Comparison of ENCODE assay signal across 9 cellular contexts in the genomic region with DNA sequence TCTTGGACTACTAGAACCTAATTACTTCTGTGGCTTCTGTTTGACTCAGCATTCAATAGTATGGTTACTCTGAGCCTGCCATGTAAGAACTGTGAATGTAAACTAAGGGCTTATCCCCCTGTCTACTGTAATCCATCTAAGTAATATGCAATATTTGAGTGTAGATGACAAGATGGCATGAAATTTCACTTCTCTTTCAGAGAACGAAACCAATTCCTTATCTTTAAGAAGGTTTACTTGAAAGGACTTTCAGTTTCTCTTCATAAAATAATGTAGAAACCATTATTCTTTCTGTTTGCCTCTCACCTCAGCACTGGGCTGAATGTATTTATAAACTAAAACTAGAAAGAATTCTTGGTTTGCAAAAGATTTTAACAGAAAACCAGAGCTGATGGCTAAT.
A peak's percentile ranks its signal among the peaks of the same experiment; 100 is the strongest.
DNase-seq lines count a peak whose midpoint lies in the region; ATAC-seq and TF ChIP-seq lines count a peak whose summit lies in the region.
"Had no signal": no experiment of that assay in that cellular context is flagged by ENCODE, and none has a peak within 500 bp of the region (broad histone marks: within the 10 kb centered on the region; RNA-seq: fewer than 3 reads in every experiment).

No MANE protein-coding gene starts in this region.

- no peak overlapping the region for H3K27ac Mint-ChIP-seq in WTC11

- peaks cover 10% of the 10 kb centered on the region for H3K9me1 ChIP-seq in IMR-90 (ENCODE audit: insufficient read depth, low read length)

- BruUV-seq in IMR-90 (replicated peaks; lab: Mats Ljungman, UMichigan): no TSS peak

- CTCF ChIA-PET in IMR-90 (lab: Yijun Ruan, JAX) (no interaction called here), WTC11 (lab: Charles Lee) (interaction anchor here (0.6 kb wide), 1 partner anchor 11 kb away, joined by 3 read pairs; no protein-coding TSS in a partner anchor)

- no peaks in the 10 kb centered on the region for H3K36me3 Mint-ChIP-seq in WTC11

- no peak overlapping the region for H2AFZ ChIP-seq in IMR-90 (replicated peaks; ENCODE audit: low read length, poor library complexity)
- no peak overlapping the region for H2AFZ ChIP-seq in fibroblast of lung (ENCODE audit: low read length)

- H3K4me2 ChIP-seq in IMR-90 (ENCODE audit: low read depth, low read length): peak overlapping the region; percentile 76
- peak overlapping the region; percentile 33 for H3K4me2 ChIP-seq in fibroblast of lung (ENCODE audit: extremely low read depth, insufficient read depth, low read length)

- H3K56ac ChIP-seq in IMR-90 (ENCODE audit: extremely low read depth, insufficient read depth, low read length): no peak overlapping the region

- in situ Hi-C loops in GM13977 (cut with MboI; ENCODE audit: low pct_unique_long_range_greater_than_20kb, low sequenced_read_pairs, unreplicated experiment) (no loop called here), IMR-90 (cut with MboI; ENCODE audit: low sequenced_read_pairs) (no loop called here)

- no peak for TF ChIP-seq RAD21 in IMR-90 (IDR thresholded peaks at IDR 0.05; ENCODE audit: low read length)

- H3K27me3 Mint-ChIP-seq in WTC11 (ENCODE audit: low read depth): no peaks in the 10 kb centered on the region

- no peak overlapping the region for H3K4me3 Mint-ChIP-seq in WTC11

- H3K14ac ChIP-seq in IMR-90 (replicated peaks; ENCODE audit: low read depth, low read length): no peak overlapping the region

- H3K18ac ChIP-seq in IMR-90 (ENCODE audit: low read depth, low read length): no peak overlapping the region

- DNase-seq in GM13977 (ENCODE audit: low spot score): peak; percentile 46
- DNase-seq in IMR-90: peak; percentile 64
- DNase-seq in fibroblast of lung (ENCODE audit: low read depth in 2 of 2): peak; percentile 7 to 69
- DNase-seq in WTC11 (ENCODE audit: low spot score): no peak
- DNase-seq in nucleus accumbens (lab: John Stamatoyannopoulos, UW): no peak
- no peak for DNase-seq in NK-92 treated with Interleukin-12 subunit alpha and Interleukin-12 subunit beta, amount 100 ng/mL, for 24 hours (lab: John Stamatoyannopoulos, UW)
- DNase-seq in NCI-H1694 (lab: John Stamatoyannopoulos, UW): no peak
- DNase-seq: lower lobe of right lung had no signal

- H2BK5ac ChIP-seq in IMR-90 (ENCODE audit: low read depth, low read length, poor library complexity, severe bottlenecking): peak overlapping the region; percentile 44

- H3K79me2 ChIP-seq in fibroblast of lung (ENCODE audit: control insufficient read depth, insufficient read depth, low read length): no peaks in the 10 kb centered on the region

- H2AK5ac ChIP-seq in IMR-90 (ENCODE audit: low read depth, low read length): no peak overlapping the region

- TF ChIP-seq CTCF in GM13977 (IDR thresholded peaks at IDR 0.05; ENCODE audit: extremely low read depth, insufficient read depth, missing control alignments): no peak
- no peak for TF ChIP-seq CTCF in IMR-90 (conservative IDR thresholded peaks at IDR 0.05; ENCODE audit: low read depth, low read length)
- TF ChIP-seq CTCF in fibroblast of lung (conservative IDR thresholded peaks at IDR 0.05 in 1 of 2, IDR thresholded peaks at IDR 0.05 in 1 of 2; ENCODE audit: low read depth in 1 of 2, low read length in 2 of 2): no peak
- TF ChIP-seq CTCF in WTC11 (IDR thresholded peaks at IDR 0.05): no peak

- H2BK20ac ChIP-seq in IMR-90 (ENCODE audit: low read depth, low read length): no peak overlapping the region

- intact Hi-C loops in IMR-90 (cut with micrococcal nuclease): no loop called here

- H3K23ac ChIP-seq in IMR-90 (ENCODE audit: low read depth, low read length): no peak overlapping the region

- no CpG with 5 or more reads among the region's 1 CpG for WGBS in IMR-90 (ENCODE audit: extremely low coverage in 2 of 2, insufficient read length in 1 of 2), 2 experiments

- no peak overlapping the region for H3K4ac ChIP-seq in IMR-90 (ENCODE audit: low read depth, low read length)

- peak; percentile 86 for ATAC-seq in GM21576 (IDR thresholded peaks at IDR 0.05; ENCODE audit: unreplicated experiment)
- ATAC-seq in IMR-90 (ENCODE audit: low read depth): peak; percentile 76
- ATAC-seq in WTC11: no peak

- no peak overlapping the region for H2AK9ac ChIP-seq in IMR-90 (replicated peaks; ENCODE audit: low read depth, low read length, poor library complexity)

- H3K9me3 Mint-ChIP-seq in WTC11: peaks cover 4% of the 10 kb centered on the region; the same call in 1 of the 2 replicates

- H3K27me3 ChIP-seq in IMR-90 (ENCODE audit: control insufficient read depth, insufficient read depth, low read length) (no peaks in the 10 kb centered on the region), fibroblast of lung (ENCODE audit: control insufficient read depth, insufficient read depth, low read length) (no peaks in the 10 kb centered on the region)

- peaks cover 3% of the 10 kb centered on the region for H3K4me1 Mint-ChIP-seq in WTC11

- H2BK15ac ChIP-seq in IMR-90 (ENCODE audit: low read depth, low read length): no peak overlapping the region

- H3K4me1 ChIP-seq in IMR-90 (ENCODE audit: control insufficient read depth, insufficient read depth, low read length) (peaks cover 4% of the 10 kb centered on the region), fibroblast of lung (ENCODE audit: control insufficient read depth, extremely low read depth, insufficient read depth, low read length) (peaks cover 7% of the 10 kb centered on the region)

- dilution Hi-C loops in IMR-90 (cut with HindIII; ENCODE audit: low sequenced_read_pairs, unreplicated experiment): no loop called here

- H4K20me1 ChIP-seq in IMR-90 (ENCODE audit: insufficient read depth, low read length) (no peaks in the 10 kb centered on the region), fibroblast of lung (ENCODE audit: control insufficient read depth, extremely low read depth, insufficient read depth, low read length) (no peaks in the 10 kb centered on the region)

- TF ChIP-seq POLR2A in IMR-90 (IDR thresholded peaks at IDR 0.05; ENCODE audit: low read depth, low read length): no peak

- no peak overlapping the region for H4K5ac ChIP-seq in IMR-90 (ENCODE audit: low read depth, low read length)

- H3K79me1 ChIP-seq in IMR-90 (ENCODE audit: low read depth in 1 of 2, low read length in 2 of 2): no peaks in the 10 kb centered on the region

- POLR2A ChIA-PET in IMR-90 (lab: Charles Lee; ENCODE audit: unreplicated experiment): no interaction called here
- POLR2A ChIA-PET in WTC11 (lab: Charles Lee): no interaction called here

- H4K91ac ChIP-seq in IMR-90 (ENCODE audit: insufficient read depth, low read depth, low read length): no peak overlapping the region

- H3K27ac ChIP-seq in IMR-90 (ENCODE audit: insufficient read depth, low read length) (no peak overlapping the region), fibroblast of lung (ENCODE audit: insufficient read depth, low read length) (no peak overlapping the region)
- H3K27ac ChIP-seq: lower lobe of right lung had no signal

- H3K4me3 ChIP-seq in IMR-90 (ENCODE audit: insufficient read depth, low read depth, low read length) (peak overlapping the region; percentile 27), fibroblast of lung (replicated peaks in 1 of 4; ENCODE audit: control extremely low read depth in 1 of 4, insufficient read depth in 1 of 4, low read depth in 3 of 4, low read length in 4 of 4) (peak overlapping the region in 1 of 4 experiments; percentile 33)
- H3K4me3 ChIP-seq: lower lobe of right lung had no signal

- no peaks in the 10 kb centered on the region for H3K9me3 ChIP-seq in IMR-90 (ENCODE audit: control insufficient read depth, insufficient read depth, low read length)
- H3K9me3 ChIP-seq in fibroblast of lung (ENCODE audit: control insufficient read depth, insufficient read depth, low read depth, low read length): no peaks in the 10 kb centered on the region
- H3K9me3 ChIP-seq: lower lobe of right lung had no signal

- H3K36me3 ChIP-seq in IMR-90 (ENCODE audit: control insufficient read depth, insufficient read depth, low read length) (no peaks in the 10 kb centered on the region), fibroblast of lung (ENCODE audit: control insufficient read depth, insufficient read depth, low read length) (no peaks in the 10 kb centered on the region)
- H3K36me3 ChIP-seq: lower lobe of right lung had no signal

- H3K9ac ChIP-seq in IMR-90 (ENCODE audit: low read depth, low read length) (no peak overlapping the region), fibroblast of lung (ENCODE audit: insufficient read depth, low read length) (no peak overlapping the region)

- no peak overlapping the region for H4K8ac ChIP-seq in IMR-90 (ENCODE audit: low read depth in 2 of 2, low read length in 2 of 2)

- H2BK120ac ChIP-seq in IMR-90 (ENCODE audit: low read depth, low read length): no peak overlapping the region

TF ChIP-seq in IMR-90, 13 proteins besides CTCF, POLR2A, EP300 and RAD21 (continues in another document):
- TF ChIP-seq CHD1 (IDR thresholded peaks at IDR 0.05; ENCODE audit: low read depth, low read length): no peak
- TF ChIP-seq MAFK (IDR thresholded peaks at IDR 0.05; ENCODE audit: low read depth, low read length): no peak
- TF ChIP-seq, protein P1, sequence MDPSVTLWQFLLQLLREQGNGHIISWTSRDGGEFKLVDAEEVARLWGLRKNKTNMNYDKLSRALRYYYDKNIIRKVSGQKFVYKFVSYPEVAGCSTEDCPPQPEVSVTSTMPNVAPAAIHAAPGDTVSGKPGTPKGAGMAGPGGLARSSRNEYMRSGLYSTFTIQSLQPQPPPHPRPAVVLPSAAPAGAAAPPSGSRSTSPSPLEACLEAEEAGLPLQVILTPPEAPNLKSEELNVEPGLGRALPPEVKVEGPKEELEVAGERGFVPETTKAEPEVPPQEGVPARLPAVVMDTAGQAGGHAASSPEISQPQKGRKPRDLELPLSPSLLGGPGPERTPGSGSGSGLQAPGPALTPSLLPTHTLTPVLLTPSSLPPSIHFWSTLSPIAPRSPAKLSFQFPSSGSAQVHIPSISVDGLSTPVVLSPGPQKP (IDR thresholded peaks at IDR 0.05; ENCODE audit: borderline replicate concordance, low read depth, low read length): no peak
- TF ChIP-seq MAZ (IDR thresholded peaks at IDR 0.05; ENCODE audit: borderline replicate concordance, low read depth, low read length): no peak

TF ChIP-seq in WTC11, 78 proteins besides CTCF, POLR2A, EP300 and RAD21 (continues in another document):
- TF ChIP-seq CREB1 (CRISPR knock-in tag; IDR thresholded peaks at IDR 0.05) (no peak), ELF4 (CRISPR knock-in tag; IDR thresholded peaks at IDR 0.05; ENCODE audit: low read depth) (no peak), E2F1 (CRISPR knock-in tag; IDR thresholded peaks at IDR 0.05) (no peak)

Comparison
In these comparisons a context has a peak if more than half of its experiments do, and no peak if none do; other contexts are left out.
1. DNase-seq: peak in GM13977 (single experiment), IMR-90 (single experiment) and fibroblast of lung (2 of 2); none in WTC11 (single experiment), nucleus accumbens (0 of 56), NK-92 treated with Interleukin-12 subunit alpha and Interleukin-12 subunit beta, amount 100 ng/mL, for 24 hours (single experiment) and NCI-H1694 (single experiment).